Comparison of ENCODE assay signal across 35 cellular contexts in genomic region chr10:17588420-17588819, GRCh38.
"Had no signal": no experiment of that assay in that cellular context is flagged by ENCODE, and none has a peak within 500 bp of the region (broad histone marks: within the 10 kb centered on the region; RNA-seq: fewer than 3 reads in every experiment).

No MANE protein-coding gene starts in this region.

- H3K27ac ChIP-seq: adrenal gland, body of pancreas, brain microvascular endothelial cell, breast epithelium, WERI-Rb-1 had no signal

- FAIRE-seq: astrocyte had no signal

- H3K4me1 ChIP-seq: adrenal gland, body of pancreas, breast epithelium had no signal

- H3K4me3 ChIP-seq: adrenal gland, body of pancreas, breast epithelium had no signal

- DNase-seq: activated CD4-positive, alpha-beta memory T cell treated with anti-CD3 and anti-CD28 coated beads, Interleukin-2, amount 10 ng/mL, durations not matched to agents 7 days and 5 days; activated CD4-positive, alpha-beta T cell treated with anti-CD3 and anti-CD28 coated beads for 1 hour; activated CD4-positive, alpha-beta T cell treated with anti-CD3 and anti-CD28 coated beads for 36 hours; activated CD4-positive, alpha-beta T cell treated with anti-CD3 and anti-CD28 coated beads for 48 hours; activated CD4-positive, alpha-beta T cell treated with anti-CD3 and anti-CD28 coated beads, Interleukin-2, amount 10 ng/mL, durations not matched to agents 7 days and 5 days; activated CD4-positive, alpha-beta T cell treated with anti-CD3 and anti-CD28 coated beads, Interleukin-2, amount 50 U/mL, for 48 hours; activated CD4-positive, CD25-positive, alpha-beta regulatory T cell; activated CD8-positive, alpha-beta memory T cell treated with anti-CD3 and anti-CD28 coated beads for 24 hours; activated CD8-positive, alpha-beta memory T cell treated with anti-CD3 and anti-CD28 coated beads, Interleukin-2, amount 10 ng/mL, durations not matched to agents 7 days and 5 days; activated CD8-positive, alpha-beta memory T cell treated with anti-CD3 and anti-CD28 coated beads, Interleukin-2, amount 50 U/mL, for 48 hours; activated CD8-positive, alpha-beta T cell treated with anti-CD3 and anti-CD28 coated beads, Interleukin-2, amount 10 ng/mL, durations not matched to agents 7 days and 5 days; activated effector memory CD4-positive, alpha-beta T cell treated with anti-CD3 and anti-CD28 coated beads, Interleukin-2, amount 50 U/mL, for 16 hours; activated gamma-delta T cell treated with Interleukin-2 at 50 U/mL for 16 hours; activated naive CD4-positive, alpha-beta T cell; activated naive CD4-positive, alpha-beta T cell treated with anti-CD3 and anti-CD28 coated beads for 36 hours; activated naive CD4-positive, alpha-beta T cell treated with anti-CD3 and anti-CD28 coated beads, Interleukin-2, amount 50 U/mL, for 16 hours; activated naive CD8-positive, alpha-beta T cell treated with anti-CD3 and anti-CD28 coated beads for 36 hours; activated T-cell treated with anti-CD3 and anti-CD28 coated beads, Interleukin-2, amount 50 U/mL, for 24 hours; activated T-cell treated with anti-CD3 and anti-CD28 coated beads, Interleukin-2, amount 50 U/mL, for 48 hours; adrenal gland; amniotic stem cell; aorta; body of pancreas; brain microvascular endothelial cell; central memory CD4-positive, alpha-beta T cell; SW 1271; T-helper 1 cell; T-helper 2 cell; T-helper 9 cell; WERI-Rb-1 had no signal

- H3K36me3 ChIP-seq: adrenal gland, brain microvascular endothelial cell, breast epithelium, WERI-Rb-1 had no signal

- H3K27me3 ChIP-seq: adrenal gland, body of pancreas, brain microvascular endothelial cell, breast epithelium had no signal

- H3K9me3 ChIP-seq: adrenal gland, body of pancreas, breast epithelium had no signal

- ATAC-seq: activated CD4-positive, alpha-beta T cell treated with anti-CD3 and anti-CD28 coated beads for 36 hours; activated CD4-positive, CD25-positive, alpha-beta regulatory T cell treated with anti-CD3 and anti-CD28 coated beads, Interleukin-2, amount 50 U/mL, for 24 hours; activated CD8-positive, alpha-beta memory T cell treated with anti-CD3 and anti-CD28 coated beads, Interleukin-2, amount 10 ng/mL, durations not matched to agents 7 days and 5 days; activated CD8-positive, alpha-beta T cell treated with anti-CD3 and anti-CD28 coated beads, Interleukin-2, amount 10 ng/mL, durations not matched to agents 7 days and 5 days; activated naive CD4-positive, alpha-beta T cell treated with anti-CD3 and anti-CD28 coated beads, Interleukin-2, amount 50 U/mL, for 72 hours; body of pancreas; WTC11 had no signal
